1 cellular context compared by ENCODE assay signal in the genomic region with DNA sequence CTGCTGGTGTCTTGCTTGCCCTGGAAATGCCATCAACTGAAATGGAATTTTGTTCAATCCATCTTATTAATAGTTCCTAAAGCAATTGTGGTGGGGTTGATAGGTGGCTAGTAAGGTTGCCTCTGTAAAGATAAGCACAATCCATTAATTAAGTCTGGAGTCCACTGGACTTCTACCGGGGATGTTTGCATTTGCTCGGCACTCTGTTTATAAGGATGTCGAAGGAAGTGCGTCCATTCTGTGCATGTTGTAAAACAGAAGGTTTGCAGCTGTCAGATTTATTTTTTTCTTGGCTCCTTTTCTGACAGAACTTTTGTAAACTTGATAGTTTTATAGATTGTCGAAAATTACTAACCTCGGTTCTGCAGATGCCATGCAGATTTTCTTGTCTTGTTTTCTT.
TF ChIP-seq lines count a peak whose summit lies in the region.

No MANE protein-coding gene starts in this region.

TF ChIP-seq in GM23338, 12 proteins besides CTCF, POLR2A, EP300 and RAD21 (continued from another document):
- TF ChIP-seq, protein P1, sequence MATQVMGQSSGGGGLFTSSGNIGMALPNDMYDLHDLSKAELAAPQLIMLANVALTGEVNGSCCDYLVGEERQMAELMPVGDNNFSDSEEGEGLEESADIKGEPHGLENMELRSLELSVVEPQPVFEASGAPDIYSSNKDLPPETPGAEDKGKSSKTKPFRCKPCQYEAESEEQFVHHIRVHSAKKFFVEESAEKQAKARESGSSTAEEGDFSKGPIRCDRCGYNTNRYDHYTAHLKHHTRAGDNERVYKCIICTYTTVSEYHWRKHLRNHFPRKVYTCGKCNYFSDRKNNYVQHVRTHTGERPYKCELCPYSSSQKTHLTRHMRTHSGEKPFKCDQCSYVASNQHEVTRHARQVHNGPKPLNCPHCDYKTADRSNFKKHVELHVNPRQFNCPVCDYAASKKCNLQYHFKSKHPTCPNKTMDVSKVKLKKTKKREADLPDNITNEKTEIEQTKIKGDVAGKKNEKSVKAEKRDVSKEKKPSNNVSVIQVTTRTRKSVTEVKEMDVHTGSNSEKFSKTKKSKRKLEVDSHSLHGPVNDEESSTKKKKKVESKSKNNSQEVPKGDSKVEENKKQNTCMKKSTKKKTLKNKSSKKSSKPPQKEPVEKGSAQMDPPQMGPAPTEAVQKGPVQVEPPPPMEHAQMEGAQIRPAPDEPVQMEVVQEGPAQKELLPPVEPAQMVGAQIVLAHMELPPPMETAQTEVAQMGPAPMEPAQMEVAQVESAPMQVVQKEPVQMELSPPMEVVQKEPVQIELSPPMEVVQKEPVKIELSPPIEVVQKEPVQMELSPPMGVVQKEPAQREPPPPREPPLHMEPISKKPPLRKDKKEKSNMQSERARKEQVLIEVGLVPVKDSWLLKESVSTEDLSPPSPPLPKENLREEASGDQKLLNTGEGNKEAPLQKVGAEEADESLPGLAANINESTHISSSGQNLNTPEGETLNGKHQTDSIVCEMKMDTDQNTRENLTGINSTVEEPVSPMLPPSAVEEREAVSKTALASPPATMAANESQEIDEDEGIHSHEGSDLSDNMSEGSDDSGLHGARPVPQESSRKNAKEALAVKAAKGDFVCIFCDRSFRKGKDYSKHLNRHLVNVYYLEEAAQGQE (IDR thresholded peaks at IDR 0.05; ENCODE audit: unreplicated experiment) = no peak
- TF ChIP-seq JUNB (IDR thresholded peaks at IDR 0.05; ENCODE audit: unreplicated experiment) = no peak
- TF ChIP-seq EZH2phosphoT487 (IDR thresholded peaks at IDR 0.05; ENCODE audit: unreplicated experiment) = no peak
- TF ChIP-seq, protein P2, sequence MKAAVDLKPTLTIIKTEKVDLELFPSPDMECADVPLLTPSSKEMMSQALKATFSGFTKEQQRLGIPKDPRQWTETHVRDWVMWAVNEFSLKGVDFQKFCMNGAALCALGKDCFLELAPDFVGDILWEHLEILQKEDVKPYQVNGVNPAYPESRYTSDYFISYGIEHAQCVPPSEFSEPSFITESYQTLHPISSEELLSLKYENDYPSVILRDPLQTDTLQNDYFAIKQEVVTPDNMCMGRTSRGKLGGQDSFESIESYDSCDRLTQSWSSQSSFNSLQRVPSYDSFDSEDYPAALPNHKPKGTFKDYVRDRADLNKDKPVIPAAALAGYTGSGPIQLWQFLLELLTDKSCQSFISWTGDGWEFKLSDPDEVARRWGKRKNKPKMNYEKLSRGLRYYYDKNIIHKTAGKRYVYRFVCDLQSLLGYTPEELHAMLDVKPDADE (IDR thresholded peaks at IDR 0.05) = no peak
- TF ChIP-seq STAT1 (IDR thresholded peaks at IDR 0.05; ENCODE audit: unreplicated experiment) = no peak
- TF ChIP-seq, protein P3, sequence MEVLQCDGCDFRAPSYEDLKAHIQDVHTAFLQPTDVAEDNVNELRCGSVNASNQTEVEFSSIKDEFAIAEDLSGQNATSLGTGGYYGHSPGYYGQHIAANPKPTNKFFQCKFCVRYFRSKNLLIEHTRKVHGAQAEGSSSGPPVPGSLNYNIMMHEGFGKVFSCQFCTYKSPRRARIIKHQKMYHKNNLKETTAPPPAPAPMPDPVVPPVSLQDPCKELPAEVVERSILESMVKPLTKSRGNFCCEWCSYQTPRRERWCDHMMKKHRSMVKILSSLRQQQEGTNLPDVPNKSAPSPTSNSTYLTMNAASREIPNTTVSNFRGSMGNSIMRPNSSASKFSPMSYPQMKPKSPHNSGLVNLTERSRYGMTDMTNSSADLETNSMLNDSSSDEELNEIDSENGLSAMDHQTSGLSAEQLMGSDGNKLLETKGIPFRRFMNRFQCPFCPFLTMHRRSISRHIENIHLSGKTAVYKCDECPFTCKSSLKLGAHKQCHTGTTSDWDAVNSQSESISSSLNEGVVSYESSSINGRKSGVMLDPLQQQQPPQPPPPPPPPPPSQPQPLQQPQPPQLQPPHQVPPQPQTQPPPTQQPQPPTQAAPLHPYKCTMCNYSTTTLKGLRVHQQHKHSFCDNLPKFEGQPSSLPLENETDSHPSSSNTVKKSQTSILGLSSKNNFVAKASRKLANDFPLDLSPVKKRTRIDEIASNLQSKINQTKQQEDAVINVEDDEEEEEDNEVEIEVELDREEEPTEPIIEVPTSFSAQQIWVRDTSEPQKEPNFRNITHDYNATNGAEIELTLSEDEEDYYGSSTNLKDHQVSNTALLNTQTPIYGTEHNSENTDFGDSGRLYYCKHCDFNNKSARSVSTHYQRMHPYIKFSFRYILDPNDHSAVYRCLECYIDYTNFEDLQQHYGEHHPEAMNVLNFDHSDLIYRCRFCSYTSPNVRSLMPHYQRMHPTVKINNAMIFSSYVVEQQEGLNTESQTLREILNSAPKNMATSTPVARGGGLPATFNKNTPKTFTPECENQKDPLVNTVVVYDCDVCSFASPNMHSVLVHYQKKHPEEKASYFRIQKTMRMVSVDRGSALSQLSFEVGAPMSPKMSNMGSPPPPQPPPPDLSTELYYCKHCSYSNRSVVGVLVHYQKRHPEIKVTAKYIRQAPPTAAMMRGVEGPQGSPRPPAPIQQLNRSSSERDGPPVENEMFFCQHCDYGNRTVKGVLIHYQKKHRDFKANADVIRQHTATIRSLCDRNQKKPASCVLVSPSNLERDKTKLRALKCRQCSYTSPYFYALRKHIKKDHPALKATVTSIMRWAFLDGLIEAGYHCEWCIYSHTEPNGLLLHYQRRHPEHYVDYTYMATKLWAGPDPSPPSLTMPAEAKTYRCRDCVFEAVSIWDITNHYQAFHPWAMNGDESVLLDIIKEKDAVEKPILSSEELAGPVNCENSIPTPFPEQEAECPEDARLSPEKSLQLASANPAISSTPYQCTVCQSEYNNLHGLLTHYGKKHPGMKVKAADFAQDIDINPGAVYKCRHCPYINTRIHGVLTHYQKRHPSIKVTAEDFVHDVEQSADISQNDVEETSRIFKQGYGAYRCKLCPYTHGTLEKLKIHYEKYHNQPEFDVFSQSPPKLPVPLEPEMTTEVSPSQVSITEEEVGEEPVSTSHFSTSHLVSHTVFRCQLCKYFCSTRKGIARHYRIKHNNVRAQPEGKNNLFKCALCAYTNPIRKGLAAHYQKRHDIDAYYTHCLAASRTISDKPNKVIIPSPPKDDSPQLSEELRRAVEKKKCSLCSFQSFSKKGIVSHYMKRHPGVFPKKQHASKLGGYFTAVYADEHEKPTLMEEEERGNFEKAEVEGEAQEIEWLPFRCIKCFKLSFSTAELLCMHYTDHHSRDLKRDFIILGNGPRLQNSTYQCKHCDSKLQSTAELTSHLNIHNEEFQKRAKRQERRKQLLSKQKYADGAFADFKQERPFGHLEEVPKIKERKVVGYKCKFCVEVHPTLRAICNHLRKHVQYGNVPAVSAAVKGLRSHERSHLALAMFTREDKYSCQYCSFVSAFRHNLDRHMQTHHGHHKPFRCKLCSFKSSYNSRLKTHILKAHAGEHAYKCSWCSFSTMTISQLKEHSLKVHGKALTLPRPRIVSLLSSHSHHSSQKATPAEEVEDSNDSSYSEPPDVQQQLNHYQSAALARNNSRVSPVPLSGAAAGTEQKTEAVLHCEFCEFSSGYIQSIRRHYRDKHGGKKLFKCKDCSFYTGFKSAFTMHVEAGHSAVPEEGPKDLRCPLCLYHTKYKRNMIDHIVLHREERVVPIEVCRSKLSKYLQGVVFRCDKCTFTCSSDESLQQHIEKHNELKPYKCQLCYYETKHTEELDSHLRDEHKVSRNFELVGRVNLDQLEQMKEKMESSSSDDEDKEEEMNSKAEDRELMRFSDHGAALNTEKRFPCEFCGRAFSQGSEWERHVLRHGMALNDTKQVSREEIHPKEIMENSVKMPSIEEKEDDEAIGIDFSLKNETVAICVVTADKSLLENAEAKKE (CRISPR knock-in tag; IDR thresholded peaks at IDR 0.05) = no peak
- no peak for TF ChIP-seq ZNF331 (CRISPR knock-in tag; IDR thresholded peaks at IDR 0.05; ENCODE audit: low read depth)
- no peak for TF ChIP-seq POLR2AphosphoS5 (IDR thresholded peaks at IDR 0.05; ENCODE audit: low read depth)
